In the genomic region with DNA sequence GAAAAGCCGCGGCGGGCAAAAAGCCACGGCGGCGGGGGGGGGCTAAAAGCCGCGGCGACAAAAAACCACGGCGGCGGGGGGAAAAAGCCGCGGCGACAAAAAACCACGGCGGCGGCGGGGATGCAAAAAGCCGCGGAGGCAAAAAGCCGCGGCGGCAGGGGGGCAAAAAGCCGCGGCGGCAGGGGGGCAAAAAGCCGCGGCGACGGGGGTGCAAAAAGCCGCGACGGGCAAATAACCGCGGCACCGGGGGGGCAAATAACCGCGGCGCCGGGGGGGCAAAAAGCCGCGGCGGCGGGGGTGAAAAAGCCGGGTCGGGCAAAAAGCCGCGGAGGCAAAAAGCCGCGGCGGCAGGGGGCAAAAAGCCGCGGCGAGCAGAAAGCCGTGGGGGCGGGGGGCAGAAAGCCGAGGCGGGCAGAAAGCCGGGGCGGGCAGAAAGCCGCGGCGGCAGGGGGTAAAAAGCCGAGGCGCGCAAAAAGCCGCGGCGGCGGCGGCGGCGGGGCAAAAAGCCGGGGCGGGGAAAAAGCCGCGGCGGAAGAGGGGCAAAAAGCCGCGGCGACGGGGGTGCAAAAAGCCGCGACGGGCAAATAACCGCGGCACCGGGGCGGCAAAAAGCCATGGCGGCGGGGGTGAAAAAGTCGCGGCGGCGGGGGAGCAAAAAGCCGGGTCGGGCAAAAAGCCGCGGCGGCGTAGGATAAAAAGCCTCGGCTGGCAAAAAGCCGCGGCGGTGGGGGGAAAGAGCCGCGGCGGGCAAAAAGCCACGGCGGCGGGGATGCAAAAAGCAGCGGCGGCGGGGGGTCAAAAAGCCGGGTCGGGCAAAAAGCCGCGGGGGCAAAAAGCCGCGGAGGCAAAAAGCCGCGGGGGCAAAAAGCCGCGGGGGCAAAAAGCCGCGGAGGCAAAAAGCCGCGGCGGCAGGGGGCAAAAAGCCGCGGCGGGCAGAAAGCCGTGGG, we compare ENCODE assay signal across 8 cellular contexts.
A peak's percentile ranks its signal among the peaks of the same experiment; 100 is the strongest.
DNase-seq lines count a peak whose midpoint lies in the region; ATAC-seq and TF ChIP-seq lines count a peak whose summit lies in the region.
"Not testable (repeated sequence)": the region's sequence is repeated elsewhere in the genome, so short reads cannot be mapped to it uniquely, and the experiment has no call there.

No MANE protein-coding gene starts in this region.

- H3K4me1 Mint-ChIP-seq in GM23338; activated naive CD8-positive, alpha-beta T cell (ENCODE audit: low read depth); naive thymus-derived CD4-positive, alpha-beta T cell: not testable (repeated sequence)

- DNase-seq in AG04450 (ENCODE audit: low read depth, low spot score); coronary artery (ENCODE audit: low spot score); naive thymus-derived CD4-positive, alpha-beta T cell: not testable (repeated sequence)
- peak; percentile 44 for DNase-seq in GM23338 (ENCODE audit: low spot score)
- DNase-seq in SK-N-DZ (ENCODE audit: low spot score) = peak; percentile 1
- peak in 1 of 2 donors; percentile 9 for DNase-seq in cardiac muscle cell (ENCODE audit: low read depth in 1 of 2, low spot score in 1 of 2)
- peak; percentile 8 for DNase-seq in stimulated activated naive CD8-positive, alpha-beta T cell treated with anti-CD3 and anti-CD28 coated beads, Interleukin-15, Interleukin-2, amounts not matched to agents 100 U/mL and 50 U/mL, for 24 hours

- not testable (repeated sequence) for H3K36me3 ChIP-seq in GM23338 (ENCODE audit: insufficient read depth); cardiac muscle cell; naive thymus-derived CD4-positive, alpha-beta T cell (ENCODE audit: control insufficient read depth in 2 of 3, insufficient read depth in 3 of 3, low read length in 3 of 3)

- H3K27ac Mint-ChIP-seq in GM23338; activated naive CD8-positive, alpha-beta T cell: not testable (repeated sequence)
- peak overlapping the region in 1 of 9 donors; percentile 58 for H3K27ac Mint-ChIP-seq in naive thymus-derived CD4-positive, alpha-beta T cell

- H3K9me2 ChIP-seq in GM23338 (ENCODE audit: insufficient read depth) = not testable (repeated sequence)

- H3F3A ChIP-seq in GM23338 (replicated peaks; ENCODE audit: low read depth) = not testable (repeated sequence)

- H3K4me3 ChIP-seq in AG04450 (ENCODE audit: low read depth, low read length) (peak overlapping the region; percentile 22; the same call in 1 of the 2 replicates), GM23338 (peak overlapping the region; percentile 23; the same call in 1 of the 2 replicates), coronary artery (peak overlapping the region; percentile 66), cardiac muscle cell (peak overlapping the region; percentile 22)
- H3K4me3 ChIP-seq in naive thymus-derived CD4-positive, alpha-beta T cell (ENCODE audit: low read length) = not testable (repeated sequence)

- H3K9me3 ChIP-seq in AG04450 (ENCODE audit: control insufficient read depth, insufficient read depth, low read length); cardiac muscle cell (ENCODE audit: low read depth); naive thymus-derived CD4-positive, alpha-beta T cell (ENCODE audit: control insufficient read depth in 2 of 3, low read length in 3 of 3): not testable (repeated sequence)

- H3K27me3 ChIP-seq in AG04450 (ENCODE audit: control insufficient read depth, insufficient read depth, low read length) = peaks cover 13% of the 10 kb centered on the region
- peaks cover 18% of the 10 kb centered on the region for H3K27me3 ChIP-seq in GM23338 (ENCODE audit: insufficient read depth)
- H3K27me3 ChIP-seq in cardiac muscle cell; naive thymus-derived CD4-positive, alpha-beta T cell (ENCODE audit: control insufficient read depth in 2 of 2, insufficient read depth in 2 of 2, low read length in 2 of 2): not testable (repeated sequence)

- CTCF ChIA-PET in AG04450 (lab: Charles Lee) = interaction anchor here (1.1 kb wide), 1 partner anchor 1155 kb away, joined by 4 read pairs; no protein-coding TSS in a partner anchor
- CTCF ChIA-PET in naive thymus-derived CD4-positive, alpha-beta T cell (lab: Charles Lee) = not testable (repeated sequence)

- not testable (repeated sequence) for TF ChIP-seq CTCF in AG04450 (IDR thresholded peaks at IDR 0.05; ENCODE audit: low read depth, low read length); GM23338 (conservative IDR thresholded peaks at IDR 0.05; ENCODE audit: low read depth in 2 of 2); coronary artery (IDR thresholded peaks at IDR 0.05); cardiac muscle cell (IDR thresholded peaks at IDR 0.05; ENCODE audit: low read depth, low read length)

- H3K9me3 Mint-ChIP-seq in GM23338; activated naive CD8-positive, alpha-beta T cell (ENCODE audit: low read depth); naive thymus-derived CD4-positive, alpha-beta T cell: not testable (repeated sequence)

- ATAC-seq in GM23338; naive thymus-derived CD4-positive, alpha-beta T cell; stimulated activated naive CD8-positive, alpha-beta T cell treated with anti-CD3 and anti-CD28 coated beads, Interleukin-15, Interleukin-2, amounts not matched to agents 100 U/mL and 50 U/mL, for 24 hours: not testable (repeated sequence)

- intact Hi-C loops in naive thymus-derived CD4-positive, alpha-beta T cell (cut with micrococcal nuclease) = not testable (repeated sequence)

- not testable (repeated sequence) for H2AFZ ChIP-seq in GM23338

- H3K4me2 ChIP-seq in GM23338 = not testable (repeated sequence)

- not testable (repeated sequence) for H3K27ac ChIP-seq in AG04450 (ENCODE audit: low read depth, low read length); GM23338 (ENCODE audit: low read depth); coronary artery; cardiac muscle cell; naive thymus-derived CD4-positive, alpha-beta T cell (ENCODE audit: low read depth, low read length)

- not testable (repeated sequence) for H3K4me3 Mint-ChIP-seq in GM23338
- peak overlapping the region; percentile 46 for H3K4me3 Mint-ChIP-seq in activated naive CD8-positive, alpha-beta T cell
- H3K4me3 Mint-ChIP-seq in naive thymus-derived CD4-positive, alpha-beta T cell = peak overlapping the region in 6 of 10 donors; percentile 14 to 78 (median 56)

- POLR2A ChIA-PET in AG04450 (lab: Yijun Ruan, JAX); naive thymus-derived CD4-positive, alpha-beta T cell (lab: Charles Lee): not testable (repeated sequence)

- not testable (repeated sequence) for H3K27me3 Mint-ChIP-seq in GM23338 (ENCODE audit: insufficient read depth, low read depth, poor library complexity); activated naive CD8-positive, alpha-beta T cell
- H3K27me3 Mint-ChIP-seq in naive thymus-derived CD4-positive, alpha-beta T cell = peaks cover 5 to 16% (median 6%) of the 10 kb centered on the region in 5 donors

- not testable (repeated sequence) for H4K20me1 ChIP-seq in GM23338 (replicated peaks; ENCODE audit: insufficient read depth)

- H3K36me3 Mint-ChIP-seq in GM23338 (ENCODE audit: low read depth); activated naive CD8-positive, alpha-beta T cell; naive thymus-derived CD4-positive, alpha-beta T cell: not testable (repeated sequence)

- H3K4me1 ChIP-seq in GM23338 (ENCODE audit: insufficient read depth); cardiac muscle cell (ENCODE audit: low read depth); naive thymus-derived CD4-positive, alpha-beta T cell (ENCODE audit: control insufficient read depth in 2 of 2, insufficient read depth in 2 of 2, low read length in 2 of 2): not testable (repeated sequence)

- H3K79me2 ChIP-seq in GM23338 (replicated peaks; ENCODE audit: insufficient read depth) = not testable (repeated sequence)
